32 cellular contexts compared by ENCODE assay signal in genomic region chr2:77862120-77862519, GRCh38.
"Had no signal": no experiment of that assay in that cellular context is flagged by ENCODE, and none has a peak within 500 bp of the region (broad histone marks: within the 10 kb centered on the region; RNA-seq: fewer than 3 reads in every experiment).

No MANE protein-coding gene starts in this region.

- ATAC-seq: activated CD8-positive, alpha-beta T cell treated with anti-CD3 and anti-CD28 coated beads for 36 hours; activated T-cell treated with anti-CD3 and anti-CD28 coated beads, Interleukin-2, amount 50 U/mL, for 72 hours; activated T-helper 17 cell treated with anti-CD3 and anti-CD28 coated beads, Interleukin-2, amount 50 U/mL, for 72 hours had no signal

- H2AFZ ChIP-seq: PC-9 had no signal

- H3K27ac ChIP-seq: brain microvascular endothelial cell, PC-9, SK-N-MC, WERI-Rb-1 had no signal

- H3K36me3 ChIP-seq: brain microvascular endothelial cell, MG63, WERI-Rb-1 had no signal

- H3K4me3 ChIP-seq: MG63, PC-9, SK-N-MC had no signal

- H3K4me2 ChIP-seq: PC-9 had no signal

- H3K27me3 ChIP-seq: brain microvascular endothelial cell, MG63 had no signal

- H3K9me3 ChIP-seq: MG63 had no signal

- DNase-seq: activated CD4-positive, alpha-beta T cell treated with anti-CD3 and anti-CD28 coated beads, Interleukin-2, amount 10 ng/mL, durations not matched to agents 24 days and 14 days; activated CD4-positive, alpha-beta T cell treated with anti-CD3 and anti-CD28 coated beads, Interleukin-2, amount 50 U/mL, for 4 hours; activated CD8-positive, alpha-beta T cell treated with anti-CD3 and anti-CD28 coated beads for 36 hours; activated effector memory CD4-positive, alpha-beta T cell treated with anti-CD3 and anti-CD28 coated beads, Interleukin-2, amount 50 U/mL, for 16 hours; activated naive CD4-positive, alpha-beta T cell; activated naive CD4-positive, alpha-beta T cell treated with anti-CD3 and anti-CD28 coated beads, Interleukin-2, amount 50 U/mL, for 16 hours; activated naive CD8-positive, alpha-beta T cell treated with anti-CD3 and anti-CD28 coated beads for 36 hours; activated T-cell treated with anti-CD3 and anti-CD28 coated beads, Interleukin-2, amount 50 U/mL, for 1 hour; activated T-cell treated with anti-CD3 and anti-CD28 coated beads, Interleukin-2, amount 50 U/mL, for 72 hours; amniotic stem cell; aorta; brain microvascular endothelial cell; central memory CD4-positive, alpha-beta T cell; Kasumi-1; MG63; NCI-H1048; NCI-H1105 treated with DMSO at 0.1 percent for 48 hours; NCI-H1436; NCI-H1694; NCI-H1930; NCI-H2081 treated with DMSO at 0.1 percent for 48 hours; NCI-H2171; NCI-H510A; NCI-H526; NCI-H748 treated with DMSO at 0.1 percent for 48 hours; NK-92 treated with Interleukin-12 subunit alpha and Interleukin-12 subunit beta, amount 100 ng/mL, for 24 hours; PC-9; Right ventricle myocardium superior; T1000; WERI-Rb-1 had no signal
